In the genomic region with DNA sequence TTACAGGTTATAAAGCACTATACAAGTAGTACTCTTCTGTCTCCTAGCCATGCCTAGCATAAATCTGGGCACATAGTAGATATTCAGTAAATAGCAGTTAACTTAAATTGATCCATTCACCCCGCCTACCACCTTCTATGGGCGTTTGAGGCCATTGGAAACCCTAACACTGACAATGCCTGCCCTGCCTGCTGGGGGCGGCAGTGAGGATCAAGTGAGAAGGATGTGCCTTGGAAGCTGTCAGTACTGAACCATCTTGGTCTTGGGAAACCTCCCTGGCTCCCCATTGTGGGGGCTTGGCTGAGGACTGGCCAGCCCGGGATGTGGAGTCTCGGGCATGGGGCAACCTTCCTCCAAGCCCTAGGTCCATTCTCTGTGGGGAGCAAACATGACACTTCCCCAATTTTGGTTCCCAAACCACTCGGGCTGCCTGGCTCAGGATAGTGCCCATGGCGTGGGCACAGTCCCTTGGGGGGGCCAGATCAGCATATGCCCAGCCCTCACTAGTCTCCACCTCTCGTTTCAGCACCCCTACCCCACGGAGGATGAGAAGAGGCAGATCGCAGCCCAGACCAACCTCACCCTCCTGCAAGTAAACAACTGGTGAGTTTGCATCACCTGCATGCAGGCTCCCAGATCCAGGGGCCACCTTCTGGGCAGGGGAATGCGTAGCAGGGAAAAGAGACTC, we compare ENCODE assay signal across 16 cellular contexts.
DNase-seq lines count a peak whose midpoint lies in the region; ATAC-seq, FAIRE-seq and TF ChIP-seq lines count a peak whose summit lies in the region.
"Had no signal": no experiment of that assay in that cellular context is flagged by ENCODE, and none has a peak within 500 bp of the region (broad histone marks: within the 10 kb centered on the region; RNA-seq: fewer than 3 reads in every experiment).

No MANE protein-coding gene starts in this region.

- H3K27ac ChIP-seq in A549 (no peak overlapping the region), OCI-LY3 (ENCODE audit: low read length) (no peak overlapping the region), endodermal cell (ENCODE audit: low read depth, low read length) (no peak overlapping the region), right lobe of liver (no peak overlapping the region)
- H3K27ac ChIP-seq: cardiac muscle cell, esophagus squamous epithelium, skin epidermis had no signal

- peak overlapping the region; percentile 25; the same call in 2 of the 3 replicates for H3K4me2 ChIP-seq in A549
- peak overlapping the region; percentile 52 for H3K4me2 ChIP-seq in OCI-LY3 (ENCODE audit: low read length)

- no peak overlapping the region; the same call in 1 of the 2 replicates for H2AFZ ChIP-seq in OCI-LY3 (ENCODE audit: low read depth, low read length)

- TF ChIP-seq POLR2A in A549 (IDR thresholded peaks at IDR 0.05; ENCODE audit: low read length): no peak
- TF ChIP-seq POLR2A in right lobe of liver (IDR thresholded peaks at IDR 0.05): no peak

- TF ChIP-seq CTCF in A549 (IDR thresholded peaks at IDR 0.05) (no peak), GM13977 (IDR thresholded peaks at IDR 0.05; ENCODE audit: extremely low read depth, insufficient read depth, missing control alignments) (peak; percentile 12), OCI-LY3 (IDR thresholded peaks at IDR 0.05; ENCODE audit: low read depth, low read length) (peak; percentile 29; the same call in 1 of the 2 replicates), endodermal cell (conservative IDR thresholded peaks at IDR 0.05) (no peak), right lobe of liver (IDR thresholded peaks at IDR 0.05) (no peak)

- no peak for TF ChIP-seq EP300 in A549 (IDR thresholded peaks at IDR 0.05)

- no peaks in the 10 kb centered on the region for H4K20me1 ChIP-seq in OCI-LY3 (ENCODE audit: insufficient read depth, low read length)

- no peak overlapping the region for H3K9ac ChIP-seq in OCI-LY3 (ENCODE audit: low read length)
- no peak overlapping the region for H3K9ac ChIP-seq in endodermal cell (ENCODE audit: extremely low read depth, low read length, poor library complexity, severe bottlenecking)

- H3K36me3 Mint-ChIP-seq in endodermal cell (ENCODE audit: low read depth): no peaks in the 10 kb centered on the region
- H3K36me3 Mint-ChIP-seq: naive B cell had no signal

- no peak for TF ChIP-seq RAD21 in A549 (conservative IDR thresholded peaks at IDR 0.05 in 1 of 2, IDR thresholded peaks at IDR 0.05 in 1 of 2)

- H3K27me3 ChIP-seq in OCI-LY3 (ENCODE audit: low read depth, low read length) (peaks cover 34% of the 10 kb centered on the region), endodermal cell (ENCODE audit: control insufficient read depth, insufficient read depth, low read length, poor library complexity, severe bottlenecking) (peaks cover 12% of the 10 kb centered on the region), right lobe of liver (no peaks in the 10 kb centered on the region)
- H3K27me3 ChIP-seq: cardiac muscle cell, esophagus squamous epithelium had no signal

- no peaks in the 10 kb centered on the region for H3K4me1 ChIP-seq in A549
- 0 out of 2 replicates have a peak, but pooled peaks cover 2% of the 10 kb centered on the region for H3K4me1 ChIP-seq in OCI-LY3 (ENCODE audit: low read length)
- no peaks in the 10 kb centered on the region for H3K4me1 ChIP-seq in endodermal cell (ENCODE audit: control insufficient read depth, insufficient read depth, low read length)
- no peaks in the 10 kb centered on the region for H3K4me1 ChIP-seq in right lobe of liver
- H3K4me1 ChIP-seq: esophagus squamous epithelium had no signal

- H3K36me3 ChIP-seq in OCI-LY3 (replicated peaks; ENCODE audit: low read depth, low read length) (no peaks in the 10 kb centered on the region), endodermal cell (ENCODE audit: control insufficient read depth, insufficient read depth, low read length) (no peaks in the 10 kb centered on the region), right lobe of liver (no peaks in the 10 kb centered on the region)
- H3K36me3 ChIP-seq: cardiac muscle cell, esophagus squamous epithelium had no signal

- POLR2A ChIA-PET in A549 (lab: Yijun Ruan, JAX): no interaction called here

- DNase-seq in A549 (ENCODE audit: low read depth in 1 of 2, low spot score in 1 of 2) (no peak), GM13977 (ENCODE audit: low spot score) (no peak), endodermal cell (peak; percentile 63), NCI-H1092 (lab: John Stamatoyannopoulos, UW) (no peak), right lobe of liver (no peak), NCI-H128 (lab: John Stamatoyannopoulos, UW; ENCODE audit: unreplicated experiment) (no peak), iPS-NIHi11 (ENCODE audit: low spot score) (no peak)
- DNase-seq: esophagus squamous epithelium, naive B cell, NCI-H510A treated with DMSO at 0.1 percent for 48 hours had no signal

- no peak for FAIRE-seq in A549 (lab: Jason Lieb, UNC)
- FAIRE-seq: HepG2 had no signal

- H3K9me3 ChIP-seq in A549 (no peaks in the 10 kb centered on the region), OCI-LY3 (ENCODE audit: insufficient read depth, low read length) (no peaks in the 10 kb centered on the region), endodermal cell (ENCODE audit: control insufficient read depth, low read length) (no peaks in the 10 kb centered on the region), right lobe of liver (no peaks in the 10 kb centered on the region)
- H3K9me3 ChIP-seq: esophagus squamous epithelium had no signal

- peaks cover 7% of the 10 kb centered on the region for H3K4me1 Mint-ChIP-seq in endodermal cell
- H3K4me1 Mint-ChIP-seq: activated T-helper 17 cell treated with anti-CD3 and anti-CD28 coated beads, Interleukin-2, amount 50 U/mL, for 72 hours had no signal

- H3K4me3 Mint-ChIP-seq in endodermal cell: no peak overlapping the region
- H3K4me3 Mint-ChIP-seq: activated T-helper 17 cell treated with anti-CD3 and anti-CD28 coated beads, Interleukin-2, amount 50 U/mL, for 72 hours had no signal

- H3K27me3 Mint-ChIP-seq in endodermal cell (ENCODE audit: insufficient read depth): peaks cover 12% of the 10 kb centered on the region

- CTCF ChIA-PET in A549 (lab: Yijun Ruan, JAX): interaction anchor here (0.6 to 2.2 kb wide), 10 partner anchors 10 to 516 kb away, joined by 3 to 8 read pairs (median 4); no protein-coding TSS in a partner anchor

- H3K27ac Mint-ChIP-seq in endodermal cell: no peak overlapping the region
- H3K27ac Mint-ChIP-seq: activated T-helper 17 cell treated with anti-CD3 and anti-CD28 coated beads, Interleukin-2, amount 50 U/mL, for 72 hours; naive B cell had no signal

- ATAC-seq in A549 (peak in 1 of 2 experiments; percentile 31; a peak in 2 of 6 replicates), right lobe of liver (no peak)
- ATAC-seq: activated CD4-positive, CD25-positive, alpha-beta regulatory T cell treated with anti-CD3 and anti-CD28 coated beads, Interleukin-2, amount 50 U/mL, for 24 hours had no signal

- no peaks in the 10 kb centered on the region for H3K79me2 ChIP-seq in OCI-LY3 (ENCODE audit: low read length)

- intact Hi-C loops in right lobe of liver (cut with DNase I): no loop called here

- in situ Hi-C loops in GM13977 (cut with MboI; ENCODE audit: low pct_unique_long_range_greater_than_20kb, low sequenced_read_pairs, unreplicated experiment): no loop called here

- 2% methylated on average over 4 of the region's 11 CpGs for whole genome bisulfite sequencing in A549 (ENCODE audit: missing lambda C conversion rate)
- whole genome bisulfite sequencing in endodermal cell (ENCODE audit: insufficient coverage in 1 of 2, insufficient read length in 1 of 2), 2 experiments: 75 to 84% methylated on average over 6 to 11 of the region's 11 CpGs
- WGBS in right lobe of liver (ENCODE audit: insufficient coverage, low coverage, low lambda C conversion rate, missing lambda C conversion rate): 35% methylated on average over 6 of the region's 11 CpGs

- no peaks in the 10 kb centered on the region for H3K9me3 Mint-ChIP-seq in endodermal cell
- H3K9me3 Mint-ChIP-seq: activated T-helper 17 cell treated with anti-CD3 and anti-CD28 coated beads, Interleukin-2, amount 50 U/mL, for 72 hours; naive B cell had no signal

- no peak overlapping the region for H3K4me3 ChIP-seq in A549
- peak overlapping the region; percentile 45 for H3K4me3 ChIP-seq in OCI-LY3 (ENCODE audit: low read length)
- no peak overlapping the region for H3K4me3 ChIP-seq in endodermal cell (ENCODE audit: low read length)
- H3K4me3 ChIP-seq in right lobe of liver: no peak overlapping the region
- H3K4me3 ChIP-seq: cardiac muscle cell, esophagus squamous epithelium, skin epidermis had no signal

TF ChIP-seq in A549, 52 proteins besides CTCF, POLR2A, EP300 and RAD21 (continues in another document):
- TF ChIP-seq ZFP36 (IDR thresholded peaks at IDR 0.05; ENCODE audit: borderline replicate concordance, partially characterized antibody) (no peak), KDM5A (IDR thresholded peaks at IDR 0.05) (no peak), ESRRA (IDR thresholded peaks at IDR 0.05; ENCODE audit: borderline replicate concordance, low read length) (no peak), ZSCAN20 (CRISPR knock-in tag; IDR thresholded peaks at IDR 0.05) (no peak), TP53 (CRISPR knock-in tag; IDR thresholded peaks at IDR 0.05) (no peak)
- TF ChIP-seq, protein P1, sequence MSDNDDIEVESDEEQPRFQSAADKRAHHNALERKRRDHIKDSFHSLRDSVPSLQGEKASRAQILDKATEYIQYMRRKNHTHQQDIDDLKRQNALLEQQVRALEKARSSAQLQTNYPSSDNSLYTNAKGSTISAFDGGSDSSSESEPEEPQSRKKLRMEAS (IDR thresholded peaks at IDR 0.05): no peak
- TF ChIP-seq, protein P2, sequence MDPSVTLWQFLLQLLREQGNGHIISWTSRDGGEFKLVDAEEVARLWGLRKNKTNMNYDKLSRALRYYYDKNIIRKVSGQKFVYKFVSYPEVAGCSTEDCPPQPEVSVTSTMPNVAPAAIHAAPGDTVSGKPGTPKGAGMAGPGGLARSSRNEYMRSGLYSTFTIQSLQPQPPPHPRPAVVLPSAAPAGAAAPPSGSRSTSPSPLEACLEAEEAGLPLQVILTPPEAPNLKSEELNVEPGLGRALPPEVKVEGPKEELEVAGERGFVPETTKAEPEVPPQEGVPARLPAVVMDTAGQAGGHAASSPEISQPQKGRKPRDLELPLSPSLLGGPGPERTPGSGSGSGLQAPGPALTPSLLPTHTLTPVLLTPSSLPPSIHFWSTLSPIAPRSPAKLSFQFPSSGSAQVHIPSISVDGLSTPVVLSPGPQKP (IDR thresholded peaks at IDR 0.05; ENCODE audit: low read depth, low read length): no peak
- TF ChIP-seq, protein P3, sequence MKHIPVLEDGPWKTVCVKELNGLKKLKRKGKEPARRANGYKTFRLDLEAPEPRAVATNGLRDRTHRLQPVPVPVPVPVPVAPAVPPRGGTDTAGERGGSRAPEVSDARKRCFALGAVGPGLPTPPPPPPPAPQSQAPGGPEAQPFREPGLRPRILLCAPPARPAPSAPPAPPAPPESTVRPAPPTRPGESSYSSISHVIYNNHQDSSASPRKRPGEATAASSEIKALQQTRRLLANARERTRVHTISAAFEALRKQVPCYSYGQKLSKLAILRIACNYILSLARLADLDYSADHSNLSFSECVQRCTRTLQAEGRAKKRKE (CRISPR knock-in tag; IDR thresholded peaks at IDR 0.05; ENCODE audit: low read depth): no peak
- TF ChIP-seq, protein P4, sequence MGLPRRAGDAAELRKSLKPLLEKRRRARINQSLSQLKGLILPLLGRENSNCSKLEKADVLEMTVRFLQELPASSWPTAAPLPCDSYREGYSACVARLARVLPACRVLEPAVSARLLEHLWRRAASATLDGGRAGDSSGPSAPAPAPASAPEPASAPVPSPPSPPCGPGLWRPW (IDR thresholded peaks at IDR 0.05): no peak

Comparison
In these comparisons a context has a peak if more than half of its experiments do, and no peak if none do; other contexts are left out.
1. CTCF ChIP-seq: peak in GM13977 (single experiment) and OCI-LY3 (single experiment); none in A549 (single experiment), endodermal cell (single experiment) and right lobe of liver (0 of 4).